29 cellular contexts compared by ENCODE assay signal in genomic region chr10:46267132-46267985, GRCh38. TPM values are rescaled to one million over a fixed set of nuclear protein-coding genes. Genes with fewer than 3 reads are reported as not detected.
DNase-seq lines count a peak whose midpoint lies in the region; ATAC-seq and TF ChIP-seq lines count a peak whose summit lies in the region.
"Had no signal": no experiment of that assay in that cellular context is flagged by ENCODE, and none has a peak within 500 bp of the region (broad histone marks: within the 10 kb centered on the region; RNA-seq: fewer than 3 reads in every experiment).

No MANE protein-coding gene starts in this region.

- peak; percentile 21 for DNase-seq in activated CD4-positive, CD25-positive, alpha-beta regulatory T cell treated with anti-CD3 and anti-CD28 coated beads, Interleukin-2, amount 50 U/mL, for 72 hours
- DNase-seq in DND-41 (no peak), ACHN (no peak), H9 (no peak), NCI-H69 (lab: John Stamatoyannopoulos, UW) (no peak)
- DNase-seq in activated CD8-positive, alpha-beta T cell treated with anti-CD3 and anti-CD28 coated beads for 36 hours: peak; percentile 17
- peak; percentile 19 for DNase-seq in stimulated activated CD8-positive, alpha-beta memory T cell treated with anti-CD3 and anti-CD28 coated beads, Interleukin-4, amount 100 ng/mL, for 48 hours
- DNase-seq: activated naive CD4-positive, alpha-beta T cell treated with anti-CD3 and anti-CD28 coated beads, Interleukin-2, amount 50 U/mL, for 16 hours; anterior cingulate cortex; DMS53; effector memory CD8-positive, alpha-beta T cell; erythroblast; GDM1; glutamatergic neuron; HCEC 1CT; left ventricle myocardium superior; naive B cell; NCI-H1436 treated with DMSO at 0.1 percent for 48 hours; occipital lobe; OCI-M1; small intestine; stimulated activated naive CD8-positive, alpha-beta T cell treated with anti-CD3 and anti-CD28 coated beads, Interleukin-15, amount 100 ng/mL, for 72 hours had no signal

- peaks cover 40% of the 10 kb centered on the region for H3K4me1 Mint-ChIP-seq in activated CD8-positive, alpha-beta T cell treated with anti-CD3 and anti-CD28 coated beads for 36 hours (ENCODE audit: low read depth)
- peaks cover 3 to 4% of the 10 kb centered on the region in 2 experiments; a peak in 1 of 4 replicates for H3K4me1 Mint-ChIP-seq in H9

- no peak overlapping the region for H2BK15ac ChIP-seq in H9 (ENCODE audit: low read depth, low read length)

- no peaks in the 10 kb centered on the region for H3K79me1 ChIP-seq in H9 (ENCODE audit: insufficient read depth, low read depth, low read length, poor library complexity, severe bottlenecking)

- H3K4ac ChIP-seq in H9 (ENCODE audit: low read depth, low read length): no peak overlapping the region

- no peak overlapping the region for H3K23ac ChIP-seq in H9 (ENCODE audit: insufficient read length, low read depth, low read length)

- H3K56ac ChIP-seq in H9 (ENCODE audit: insufficient read length, low read depth, low read length): no peak overlapping the region

- no peaks in the 10 kb centered on the region for H3K27me3 Mint-ChIP-seq in activated CD8-positive, alpha-beta T cell treated with anti-CD3 and anti-CD28 coated beads for 36 hours
- no peaks in the 10 kb centered on the region; the same call in 1 of the 2 replicates for H3K27me3 Mint-ChIP-seq in H9 (ENCODE audit: low read depth)
- H3K27me3 Mint-ChIP-seq: effector memory CD8-positive, alpha-beta T cell; naive B cell; stimulated activated naive CD8-positive, alpha-beta T cell treated with anti-CD3 and anti-CD28 coated beads, Interleukin-15, amount 100 ng/mL, for 72 hours had no signal

- H3K23me2 ChIP-seq in H9 (ENCODE audit: insufficient read length, low read depth, low read length, poor library complexity, severe bottlenecking): no peaks in the 10 kb centered on the region

- no peak overlapping the region for H3T11ph ChIP-seq in H9 (ENCODE audit: low read length)

- WGBS in H9 (ENCODE audit: extremely low coverage, insufficient read length, low lambda C conversion rate): 100% methylated on average over 3 of the region's 10 CpGs

- H4K8ac ChIP-seq in H9 (replicated peaks; ENCODE audit: insufficient read length, low read depth, low read length): no peak overlapping the region

- no peak overlapping the region for H2BK12ac ChIP-seq in H9 (ENCODE audit: insufficient read length, low read depth, low read length)

- no peaks in the 10 kb centered on the region for H3K9me3 ChIP-seq in DND-41 (ENCODE audit: insufficient read depth, low read length, severe bottlenecking)
- no peaks in the 10 kb centered on the region for H3K9me3 ChIP-seq in H9 (ENCODE audit: control insufficient read depth, low read depth, low read length)
- H3K9me3 ChIP-seq: upper lobe of left lung had no signal

- no peaks in the 10 kb centered on the region for H3K36me3 Mint-ChIP-seq in activated CD8-positive, alpha-beta T cell treated with anti-CD3 and anti-CD28 coated beads for 36 hours (ENCODE audit: low read depth)
- H3K36me3 Mint-ChIP-seq in H9 (ENCODE audit: insufficient read depth in 1 of 3, low read depth in 3 of 3): no peaks in the 10 kb centered on the region
- H3K36me3 Mint-ChIP-seq: naive B cell had no signal

- H3K27ac ChIP-seq in DND-41 (ENCODE audit: low read length): peak overlapping the region; percentile 98
- no peak overlapping the region for H3K27ac ChIP-seq in H9 (ENCODE audit: insufficient read length, low read depth, low read length)
- H3K27ac ChIP-seq: 22Rv1, KMS-11, SK-N-MC had no signal

- intact Hi-C loops in activated CD8-positive, alpha-beta T cell treated with anti-CD3 and anti-CD28 coated beads for 36 hours (cut with micrococcal nuclease): no loop called here

- in situ Hi-C loops in ACHN (cut with HindIII; ENCODE audit: low pct_ligation_motif_present, low pct_unique_long_range_greater_than_20kb, low sequenced_read_pairs): no loop called here

- no peak overlapping the region for H3K27ac Mint-ChIP-seq in activated CD8-positive, alpha-beta T cell treated with anti-CD3 and anti-CD28 coated beads for 36 hours
- no peak overlapping the region for H3K27ac Mint-ChIP-seq in H9
- H3K27ac Mint-ChIP-seq: effector memory CD8-positive, alpha-beta T cell; stimulated activated naive CD8-positive, alpha-beta T cell treated with anti-CD3 and anti-CD28 coated beads, Interleukin-15, amount 100 ng/mL, for 72 hours; T-helper 1 cell treated with Interleukin-12 subunit alpha and Interleukin-12 subunit beta and Interleukin-4 antibody, amounts not matched to agents 30 μg/mL and 1 μg/mL, for 36 hours had no signal

- ATAC-seq in activated CD4-positive, CD25-positive, alpha-beta regulatory T cell treated with anti-CD3 and anti-CD28 coated beads, Interleukin-2, amount 50 U/mL, for 24 hours: no peak
- no peak for ATAC-seq in DND-41 (ENCODE audit: insufficient read depth, low read depth)
- ATAC-seq in activated CD8-positive, alpha-beta T cell treated with anti-CD3 and anti-CD28 coated beads for 36 hours: no peak
- ATAC-seq: left ventricle myocardium superior had no signal

- H4K20me1 ChIP-seq in DND-41 (ENCODE audit: insufficient read depth, low read length) (no peaks in the 10 kb centered on the region; the same call in 1 of the 2 replicates), H9 (ENCODE audit: control insufficient read depth, insufficient read depth, insufficient read length) (peaks cover 3% of the 10 kb centered on the region)

- no peak for TF ChIP-seq CTCF in DND-41 (IDR thresholded peaks at IDR 0.05; ENCODE audit: borderline replicate concordance, extremely low read depth, low read length, poor library complexity, severe bottlenecking)
- no peak for TF ChIP-seq CTCF in activated CD8-positive, alpha-beta T cell treated with anti-CD3 and anti-CD28 coated beads for 36 hours (IDR thresholded peaks at IDR 0.05)
- TF ChIP-seq CTCF in H9 (conservative IDR thresholded peaks at IDR 0.05): no peak

- peak overlapping the region; percentile 76 for H3K9ac ChIP-seq in DND-41 (ENCODE audit: low read depth, low read length)
- H3K9ac ChIP-seq in H9 (ENCODE audit: extremely low read depth, insufficient read length, low read length): no peak overlapping the region
- H3K9ac ChIP-seq: KMS-11 had no signal

- H3K27me3 ChIP-seq in DND-41 (ENCODE audit: insufficient read depth, low read length, poor library complexity) (no peaks in the 10 kb centered on the region), H9 (ENCODE audit: insufficient read depth, low read length) (no peaks in the 10 kb centered on the region)
- H3K27me3 ChIP-seq: upper lobe of left lung had no signal

- no peak overlapping the region for H2BK5ac ChIP-seq in H9 (ENCODE audit: insufficient read length, low read length)

- H3K4me2 ChIP-seq in DND-41 (ENCODE audit: insufficient read depth, low read length) (peak overlapping the region; percentile 91), H9 (ENCODE audit: insufficient read depth, insufficient read length, low read length) (no peak overlapping the region)
- H3K4me2 ChIP-seq: KMS-11 had no signal

- H4K91ac ChIP-seq in H9 (ENCODE audit: insufficient read length, low read depth, low read length): no peak overlapping the region

- peaks cover 20% of the 10 kb centered on the region for H3K79me2 ChIP-seq in DND-41 (ENCODE audit: insufficient read depth, low read length)
- no peaks in the 10 kb centered on the region for H3K79me2 ChIP-seq in H9 (ENCODE audit: insufficient read depth, low read length)

- peak overlapping the region in 1 of 2 experiments; percentile 60; a peak in 2 of 4 replicates for H3K4me3 ChIP-seq in DND-41 (ENCODE audit: low read depth in 1 of 2, low read length in 2 of 2)
- H3K4me3 ChIP-seq: SK-N-MC, upper lobe of left lung had no signal

- H3K14ac ChIP-seq in H9 (ENCODE audit: insufficient read depth, low read length): no peak overlapping the region

- H3K9me3 Mint-ChIP-seq in activated CD8-positive, alpha-beta T cell treated with anti-CD3 and anti-CD28 coated beads for 36 hours: no peaks in the 10 kb centered on the region
- H3K9me3 Mint-ChIP-seq in H9: no peaks in the 10 kb centered on the region; a peak in 1 of 5 replicates
- H3K9me3 Mint-ChIP-seq: effector memory CD8-positive, alpha-beta T cell; naive B cell; T-helper 1 cell treated with Interleukin-12 subunit alpha and Interleukin-12 subunit beta and Interleukin-4 antibody, amounts not matched to agents 30 μg/mL and 1 μg/mL, for 36 hours had no signal

- CTCF ChIA-PET in activated CD8-positive, alpha-beta T cell treated with anti-CD3 and anti-CD28 coated beads for 36 hours (lab: Charles Lee): interaction anchor here (1.1 to 1.8 kb wide), 2 partner anchors 10 to 38 kb away, joined by 3 to 7 read pairs; no protein-coding TSS in a partner anchor

- no peak overlapping the region for H4K5ac ChIP-seq in H9 (ENCODE audit: insufficient read length, low read depth, low read length)

- no peak overlapping the region for H2BK20ac ChIP-seq in H9 (ENCODE audit: low read depth, low read length, poor library complexity, severe bottlenecking)

- POLR2A ChIA-PET in activated CD8-positive, alpha-beta T cell treated with anti-CD3 and anti-CD28 coated beads for 36 hours (lab: Charles Lee): interaction anchor here (1.0 kb wide), 1 partner anchor 17 kb away, joined by 3 read pairs; no protein-coding TSS in a partner anchor

- no peak overlapping the region for H3K4me3 Mint-ChIP-seq in activated CD8-positive, alpha-beta T cell treated with anti-CD3 and anti-CD28 coated beads for 36 hours
- H3K4me3 Mint-ChIP-seq in H9: no peak overlapping the region
- H3K4me3 Mint-ChIP-seq: effector memory CD8-positive, alpha-beta T cell had no signal

- no peak overlapping the region for H2AK5ac ChIP-seq in H9 (ENCODE audit: insufficient read length, low read length)

- H3K36me3 ChIP-seq in DND-41 (ENCODE audit: insufficient read depth, low read length): peaks cover 21% of the 10 kb centered on the region
- H3K36me3 ChIP-seq: upper lobe of left lung had no signal

- H3K18ac ChIP-seq in H9 (ENCODE audit: insufficient read length, low read depth, low read length): no peak overlapping the region

- no peak overlapping the region for H2AFZ ChIP-seq in DND-41 (ENCODE audit: low read depth, low read length)
- H2AFZ ChIP-seq in H9 (ENCODE audit: low read length): no peak overlapping the region

- H3K4me1 ChIP-seq in DND-41 (ENCODE audit: insufficient read depth, low read length): peaks cover 55% of the 10 kb centered on the region
- no peaks in the 10 kb centered on the region for H3K4me1 ChIP-seq in H9 (ENCODE audit: insufficient read depth, low read length)
- H3K4me1 ChIP-seq: upper lobe of left lung had no signal

- no peak overlapping the region for H2BK120ac ChIP-seq in H9 (ENCODE audit: low read depth, low read length, poor library complexity, severe bottlenecking)

RNA-seq across cellular contexts. Expression of gene ANTXRL, which starts 19.4 kb away (rescaled TPM):
- total RNA-seq in activated CD8-positive, alpha-beta T cell treated with anti-CD3 and anti-CD28 coated beads for 36 hours: not detected
- not detected in 2 replicates for total RNA-seq in H9 (2021)
- total RNA-seq: left ventricle myocardium superior, NCI-H460, occipital lobe, upper lobe of left lung had no signal

Comparison
In these comparisons a context has a peak if more than half of its experiments do, and no peak if none do; other contexts are left out.
1. DNase-seq: peak in activated CD4-positive, CD25-positive, alpha-beta regulatory T cell treated with anti-CD3 and anti-CD28 coated beads, Interleukin-2, amount 50 U/mL, for 72 hours (single experiment), activated CD8-positive, alpha-beta T cell treated with anti-CD3 and anti-CD28 coated beads for 36 hours (single experiment) and stimulated activated CD8-positive, alpha-beta memory T cell treated with anti-CD3 and anti-CD28 coated beads, Interleukin-4, amount 100 ng/mL, for 48 hours (single experiment); none in DND-41 (single experiment), ACHN (single experiment), H9 (single experiment) and NCI-H69 (single experiment).